ENCODE assay signal across 14 cellular contexts in genomic region chr2:186751790-186752189, GRCh38. TPM values are rescaled to one million over a fixed set of nuclear protein-coding genes. Genes with fewer than 3 reads are reported as not detected.
DNase-seq lines count a peak whose midpoint lies in the region; ATAC-seq, FAIRE-seq and TF ChIP-seq lines count a peak whose summit lies in the region.
"Had no signal": no experiment of that assay in that cellular context is flagged by ENCODE, and none has a peak within 500 bp of the region (broad histone marks: within the 10 kb centered on the region; RNA-seq: fewer than 3 reads in every experiment).

No MANE protein-coding gene starts in this region.

- H3K27me3 ChIP-seq in GM12878 (replicated peaks in 1 of 2; ENCODE audit: control insufficient read depth in 2 of 2, insufficient read depth in 2 of 2, low read length in 1 of 2) (no peaks in the 10 kb centered on the region), heart right ventricle (no peaks in the 10 kb centered on the region)
- H3K27me3 ChIP-seq: brain microvascular endothelial cell, right atrium auricular region, SJCRH30, tibial artery had no signal

- no peak overlapping the region for H2AFZ ChIP-seq in GM12878 (ENCODE audit: control insufficient read depth, low read depth, low read length)

- H3K36me3 ChIP-seq in GM12878 (ENCODE audit: control insufficient read depth in 2 of 2, insufficient read depth in 2 of 2, low read length in 1 of 2): no peaks in the 10 kb centered on the region
- H3K36me3 ChIP-seq in heart right ventricle: peaks cover 0 to 14% (median 0%) of the 10 kb centered on the region in 9 donors
- H3K36me3 ChIP-seq: brain microvascular endothelial cell, right atrium auricular region had no signal

- intact Hi-C loops in GM12878 (cut with micrococcal nuclease; ENCODE audit: unreplicated experiment) (no loop called here), heart right ventricle (cut with DNase I) (no loop called here)

- TF ChIP-seq CTCF in GM12878 (IDR thresholded peaks at IDR 0.05 in 2 of 3, conservative IDR thresholded peaks at IDR 0.05 in 1 of 3; ENCODE audit: control insufficient read depth in 2 of 3, extremely low read depth in 1 of 3, insufficient read depth in 1 of 3, low read depth in 3 of 3, low read length in 3 of 3): no peak
- TF ChIP-seq CTCF in heart right ventricle (IDR thresholded peaks at IDR 0.05): no peak

- TF ChIP-seq POLR2A in GM12878 (IDR thresholded peaks at IDR 0.05; ENCODE audit: low read depth, low read length): no peak

- no peak for TF ChIP-seq RAD21 in GM12878 (IDR thresholded peaks at IDR 0.05; ENCODE audit: insufficient read depth, low read depth, low read length)

- ATAC-seq in GM18868 (IDR thresholded peaks at IDR 0.05; ENCODE audit: unreplicated experiment) (peak; percentile 97), GM21515 (IDR thresholded peaks at IDR 0.05; ENCODE audit: unreplicated experiment) (peak; percentile 68), HG03095 (IDR thresholded peaks at IDR 0.05; ENCODE audit: unreplicated experiment) (peak; percentile 86), GM12878 (peak; percentile 90), heart right ventricle (no peak)
- ATAC-seq: activated T-cell treated with anti-CD3 and anti-CD28 coated beads, Interleukin-2, amount 50 U/mL, for 72 hours had no signal

- no peak overlapping the region for H3K4me3 ChIP-seq in GM12878
- no peak overlapping the region for H3K4me3 ChIP-seq in heart right ventricle
- H3K4me3 ChIP-seq: right atrium auricular region, SJCRH30, tibial artery had no signal

- H3K4me1 ChIP-seq in GM12878 (ENCODE audit: control insufficient read depth, insufficient read depth, low read length): no peaks in the 10 kb centered on the region
- no peaks in the 10 kb centered on the region for H3K4me1 ChIP-seq in heart right ventricle
- H3K4me1 ChIP-seq: right atrium auricular region, SJCRH30 had no signal

- DNase-seq in GM12878 (ENCODE audit: low read depth, low spot score) (peak; percentile 24), NCI-H2227 treated with DMSO at 0.1 percent for 48 hours (lab: John Stamatoyannopoulos, UW) (no peak), activated gamma-delta T cell (lab: John Stamatoyannopoulos, UW) (no peak), heart right ventricle (no peak), NCI-H345 (lab: John Stamatoyannopoulos, UW) (no peak)
- DNase-seq: activated T-cell treated with anti-CD3 and anti-CD28 coated beads, Interleukin-2, amount 50 U/mL, for 72 hours; brain microvascular endothelial cell; SJCRH30; tibial artery had no signal

- H3K4me2 ChIP-seq in GM12878 (ENCODE audit: control insufficient read depth, insufficient read depth): no peak overlapping the region

- H3K9me3 ChIP-seq in GM12878 (replicated peaks; ENCODE audit: control insufficient read depth, insufficient read depth, low read length) (no peaks in the 10 kb centered on the region), heart right ventricle (no peaks in the 10 kb centered on the region)
- H3K9me3 ChIP-seq: right atrium auricular region, tibial artery had no signal

- RAD21 ChIA-PET in GM12878 (lab: Charles Lee; ENCODE audit: unreplicated experiment): no interaction called here

- in situ Hi-C loops in GM12878 (cut with MboI): no loop called here

- no peak for FAIRE-seq in GM12878 (lab: Jason Lieb, UNC)

- H3K79me2 ChIP-seq in GM12878 (ENCODE audit: control insufficient read depth, insufficient read depth, low read length): no peaks in the 10 kb centered on the region

- H3K9ac ChIP-seq in GM12878 (ENCODE audit: control insufficient read depth, insufficient read depth, low read length): no peak overlapping the region

- SMC1A ChIA-PET in GM12878 (lab: Charles Lee; ENCODE audit: uncharacterized antibody, unreplicated experiment): interaction anchor here (0.9 to 1.1 kb wide), 3 partner anchors 33 to 54 kb away, joined by 3 read pairs; no protein-coding TSS in a partner anchor

- CTCF ChIA-PET in GM12878 (lab: Yijun Ruan, JAX): interaction anchor here (1.1 to 1.6 kb wide), 2 partner anchors 54 to 109 kb away, joined by 3 to 4 read pairs; no protein-coding TSS in a partner anchor

- 0% methylated on average over 1 of the region's 1 CpG for WGBS in GM12878 (ENCODE audit: insufficient coverage, insufficient replicate concordance, low lambda C conversion rate, missing lambda C conversion rate)
- 34 to 37% methylated on average over 1 of the region's 1 CpG for WGBS in heart right ventricle, 2 donors

- no peaks in the 10 kb centered on the region for H4K20me1 ChIP-seq in GM12878 (ENCODE audit: control insufficient read depth, insufficient read depth)

- TF ChIP-seq EP300 in GM12878 (IDR thresholded peaks at IDR 0.05; ENCODE audit: borderline replicate concordance in 1 of 2, control insufficient read depth in 1 of 2, low read depth in 2 of 2, low read length in 2 of 2): no peak

- no TSS peak for BruUV-seq in GM12878 (replicated peaks; lab: Mats Ljungman, UMichigan)

- H3K27ac ChIP-seq in GM12878 (ENCODE audit: control insufficient read depth, insufficient read depth): no peak overlapping the region
- H3K27ac ChIP-seq in heart right ventricle: no peak overlapping the region
- H3K27ac ChIP-seq: brain microvascular endothelial cell, right atrium auricular region, SJCRH30, tibial artery, VCaP had no signal

- POLR2A ChIA-PET in GM12878 (lab: Charles Lee): no interaction called here

TF ChIP-seq in GM12878, 131 proteins besides CTCF, POLR2A, EP300 and RAD21:
- peak; percentile 17 to 34; a peak in 1 of 4 replicates for TF ChIP-seq IKZF2 (IDR thresholded peaks at IDR 0.05)
- no peak for TF ChIP-seq BCL3 (IDR thresholded peaks at IDR 0.05; ENCODE audit: borderline replicate concordance, insufficient read depth, low read depth, low read length, poor library complexity, severe bottlenecking)
- TF ChIP-seq RUNX3 (IDR thresholded peaks at IDR 0.05; ENCODE audit: low read length): 0 out of 2 replicates have a peak, but pooled peaks have one; percentile 22

RNA-seq across cellular contexts. Expression of gene FAM171B, which starts 57.9 kb away (rescaled TPM):
- 14.4 and 14.8 TPM in 2 replicates for total RNA-seq in GM12878 (2013; cell fraction: nucleolus; rRNA removed)
- 6.7 and 6.8 TPM in 2 replicates for total RNA-seq in GM12878 (2014; rRNA removed)
- total RNA-seq in GM12878 (2014; rRNA removed; fragmentation: Illumina TruSeq; extraction: Trizol): 7.0 and 7.3 TPM in 2 replicates
- total RNA-seq in GM12878 (2021): 8.1 and 9.1 TPM in 2 replicates
- 0.37 TPM for polyA plus RNA-seq in GM12878 (2011; ENCODE audit: low read depth)
- 4.8 and 6.0 TPM in 2 replicates for polyA plus RNA-seq in GM12878 (2011; rRNA removed)
- polyA plus RNA-seq in GM12878 (2011; cell fraction: cytosol; rRNA removed): 2.0 and 2.2 TPM in 2 replicates
- polyA plus RNA-seq in GM12878 (2011; cell fraction: nucleus; rRNA removed): 3.1 and 3.4 TPM in 2 replicates
- polyA plus RNA-seq in GM12878 (2012): 0.66 and 0.76 TPM in 2 replicates
- polyA plus RNA-seq in GM12878 (2014; fragmentation: Illumina TruSeq; extraction: Trizol): 3.7 and 4.4 TPM in 2 replicates
- 1 to 10 TPM; 2.6 to 6.2 TPM for polyA plus RNA-seq in GM12878 (2014; fragmentation: Nextera tagmentation; extraction: Ambion mirVana)
- 1.8 and 1.9 TPM in 2 replicates for polyA plus RNA-seq in GM12878 (2014; rRNA removed)
- 1 to 10 TPM; 2.7 to 3.7 TPM for polyA plus RNA-seq in GM12878 (2016; fragmentation: Nextera tagmentation; extraction: Ambion mirVana)
- 8.7 and 17.0 TPM in 2 replicates for polyA minus RNA-seq in GM12878 (2011; rRNA and poly(A)+ RNA removed)
- 2.9 and 4.5 TPM in 2 replicates for polyA minus RNA-seq in GM12878 (2011; cell fraction: cytosol; rRNA and poly(A)+ RNA removed)
- 3.1 and 3.8 TPM in 2 replicates for polyA minus RNA-seq in GM12878 (2011; cell fraction: nucleus; rRNA and poly(A)+ RNA removed)
- total RNA-seq in heart right ventricle: 1 to 10 TPM; 1.5 to 3.7 (median 2.1) TPM
- 1 to 10 TPM in 1 of 2 donors, under 1 TPM in 1; 0.51 to 1.1 TPM for polyA plus RNA-seq in heart right ventricle

Comparison
In these comparisons a context has a peak if more than half of its experiments do, and no peak if none do; other contexts are left out.
1. ATAC-seq: peak in GM18868 (single experiment), GM21515 (single experiment), HG03095 (single experiment) and GM12878 (single experiment); none in heart right ventricle (0 of 8).